Comparison of ENCODE assay signal across 10 cellular contexts in genomic region chr13:31159306-31159705, GRCh38. TPM values are rescaled to one million over a fixed set of nuclear protein-coding genes. Genes with fewer than 3 reads are reported as not detected.
DNase-seq lines count a peak whose midpoint lies in the region; ATAC-seq, FAIRE-seq and TF ChIP-seq lines count a peak whose summit lies in the region.
"Had no signal": no experiment of that assay in that cellular context is flagged by ENCODE, and none has a peak within 500 bp of the region (broad histone marks: within the 10 kb centered on the region; RNA-seq: fewer than 3 reads in every experiment).

No MANE protein-coding gene starts in this region.

- H2AFZ ChIP-seq in endothelial cell of umbilical vein (ENCODE audit: low read depth, low read length) = no peak overlapping the region
- no peak overlapping the region for H2AFZ ChIP-seq in smooth muscle cell (ENCODE audit: low read depth)

- WGBS in smooth muscle cell (ENCODE audit: low lambda C conversion rate) = 79% methylated on average over 4 of the region's 4 CpGs
- WGBS in small intestine, 3 donors = 62 to 78% (median 69%) methylated on average over 4 of the region's 4 CpGs

- dilution Hi-C loops in endothelial cell of umbilical vein (cut with MboI; ENCODE audit: extremely low pct_ligation_motif_present, low sequenced_read_pairs) = no loop called here

- intact Hi-C loops in activated naive CD4-positive, alpha-beta T cell treated with anti-CD3 and anti-CD28 coated beads for 36 hours (cut with micrococcal nuclease) = no loop called here
- intact Hi-C loops in endothelial cell of umbilical vein (cut with micrococcal nuclease) = no loop called here

- BruUV-seq in endothelial cell of umbilical vein (replicated peaks; lab: Mats Ljungman, UMichigan) = no TSS peak

- no peaks in the 10 kb centered on the region for H3K27me3 Mint-ChIP-seq in activated naive CD4-positive, alpha-beta T cell treated with anti-CD3 and anti-CD28 coated beads for 36 hours (ENCODE audit: low read depth)

- CTCF ChIA-PET in activated naive CD4-positive, alpha-beta T cell treated with anti-CD3 and anti-CD28 coated beads for 36 hours (lab: Charles Lee) = interaction anchor here (0.7 to 2.1 kb wide), 3 partner anchors 20 to 43 kb away, joined by 3 to 4 read pairs (median 4); no protein-coding TSS in a partner anchor
- CTCF ChIA-PET in endothelial cell of umbilical vein (lab: Charles Lee) = interaction anchor here (0.8 to 2.4 kb wide), 3 partner anchors 9 to 115 kb away, joined by 3 to 11 read pairs (median 10); no protein-coding TSS in a partner anchor

- H3K9me3 ChIP-seq in endothelial cell of umbilical vein (replicated peaks; ENCODE audit: control insufficient read depth, insufficient read depth, low read length) = no peaks in the 10 kb centered on the region
- H3K9me3 ChIP-seq in smooth muscle cell (replicated peaks; ENCODE audit: low read depth) = no peaks in the 10 kb centered on the region
- no peaks in the 10 kb centered on the region for H3K9me3 ChIP-seq in small intestine (ENCODE audit: control insufficient read depth, low read depth)

- H4K20me1 ChIP-seq in endothelial cell of umbilical vein (replicated peaks; ENCODE audit: control insufficient read depth, extremely low read depth, insufficient read depth, low read length) (no peaks in the 10 kb centered on the region), smooth muscle cell (ENCODE audit: low read depth) (peaks cover 17% of the 10 kb centered on the region)

- H3K4me1 ChIP-seq in endothelial cell of umbilical vein (ENCODE audit: control insufficient read depth, extremely low read depth, insufficient read depth, low read length) (peaks cover 24% of the 10 kb centered on the region), smooth muscle cell (ENCODE audit: low read depth) (peaks cover 20% of the 10 kb centered on the region), small intestine (ENCODE audit: control insufficient read depth in 2 of 2, insufficient read depth in 1 of 2, low read depth in 1 of 2, low read length in 1 of 2) (peaks cover 1 to 5% of the 10 kb centered on the region in 2 donors)

- DNase-seq in activated naive CD4-positive, alpha-beta T cell treated with anti-CD3 and anti-CD28 coated beads for 36 hours = peak; percentile 9
- DNase-seq in activated naive CD4-positive, alpha-beta T cell (lab: John Stamatoyannopoulos, UW) = no peak
- DNase-seq in SK-N-DZ (ENCODE audit: low spot score) (peak; percentile 58), endothelial cell of umbilical vein (ENCODE audit: low read depth, low spot score) (no peak), smooth muscle cell (lab: John Stamatoyannopoulos, UW; ENCODE audit: unreplicated experiment) (no peak), small intestine (no peak)
- DNase-seq: NCI-H226 had no signal

- H3K4me3 ChIP-seq in endothelial cell of umbilical vein (replicated peaks in 1 of 3; ENCODE audit: insufficient read depth in 1 of 3, low read depth in 1 of 3, low read length in 3 of 3) = peak overlapping the region in 1 of 3 experiments; percentile 99
- peak overlapping the region; percentile 81 for H3K4me3 ChIP-seq in smooth muscle cell
- H3K4me3 ChIP-seq in small intestine (ENCODE audit: low read depth in 1 of 2, low read length in 2 of 2) = peak overlapping the region in 1 of 2 donors; percentile 4

- H3K4me1 Mint-ChIP-seq in activated naive CD4-positive, alpha-beta T cell treated with anti-CD3 and anti-CD28 coated beads for 36 hours (ENCODE audit: low read depth) = peaks cover 33% of the 10 kb centered on the region

- ATAC-seq in GM18870 (IDR thresholded peaks at IDR 0.05; ENCODE audit: unreplicated experiment) (no peak), HG03378 (IDR thresholded peaks at IDR 0.05; ENCODE audit: unreplicated experiment) (no peak)

- H3K79me2 ChIP-seq in endothelial cell of umbilical vein (ENCODE audit: control insufficient read depth, insufficient read depth, low read length) = peaks cover 53% of the 10 kb centered on the region
- peaks cover 55% of the 10 kb centered on the region for H3K79me2 ChIP-seq in smooth muscle cell (ENCODE audit: low read depth)

- no peaks in the 10 kb centered on the region for H3K9me1 ChIP-seq in endothelial cell of umbilical vein (replicated peaks; ENCODE audit: control insufficient read depth, extremely low read depth, insufficient read depth, low read length)

- no peaks in the 10 kb centered on the region for H3F3A ChIP-seq in smooth muscle cell (ENCODE audit: low read depth)

- peak overlapping the region; percentile 96 for H3K4me3 Mint-ChIP-seq in activated naive CD4-positive, alpha-beta T cell treated with anti-CD3 and anti-CD28 coated beads for 36 hours

- no peak overlapping the region for H3K9ac ChIP-seq in endothelial cell of umbilical vein (replicated peaks; ENCODE audit: extremely low read depth, insufficient read depth, low read length)
- no peak overlapping the region for H3K9ac ChIP-seq in smooth muscle cell (ENCODE audit: low read depth)

- FAIRE-seq in endothelial cell of umbilical vein (lab: Jason Lieb, UNC) = no peak
- no peak for FAIRE-seq in small intestine (lab: Jason Lieb, UNC)
- FAIRE-seq: colon had no signal

- H3K9me3 Mint-ChIP-seq in activated naive CD4-positive, alpha-beta T cell treated with anti-CD3 and anti-CD28 coated beads for 36 hours = no peaks in the 10 kb centered on the region

- peaks cover 29% of the 10 kb centered on the region for H3K36me3 Mint-ChIP-seq in activated naive CD4-positive, alpha-beta T cell treated with anti-CD3 and anti-CD28 coated beads for 36 hours (ENCODE audit: low read depth)

- H3K4me2 ChIP-seq in endothelial cell of umbilical vein (ENCODE audit: insufficient read depth, low read length) (peak overlapping the region; percentile 100), smooth muscle cell (peak overlapping the region; percentile 96)

- TF ChIP-seq POLR2A in endothelial cell of umbilical vein (IDR thresholded peaks at IDR 0.05; ENCODE audit: low read depth, low read length) = no peak

- H3K36me3 ChIP-seq in endothelial cell of umbilical vein (ENCODE audit: control insufficient read depth in 2 of 2, extremely low read depth in 1 of 2, insufficient read depth in 2 of 2, low read length in 2 of 2) (peaks cover 0 to 10% of the 10 kb centered on the region in 2 experiments), smooth muscle cell (ENCODE audit: low read depth) (peaks cover 28% of the 10 kb centered on the region), small intestine (ENCODE audit: control insufficient read depth in 2 of 2, insufficient read depth in 2 of 2, low read length in 2 of 2) (no peaks in the 10 kb centered on the region)

- POLR2A ChIA-PET in endothelial cell of umbilical vein (lab: Charles Lee) = no interaction called here

- peak overlapping the region; percentile 39 for H3K27ac Mint-ChIP-seq in activated naive CD4-positive, alpha-beta T cell treated with anti-CD3 and anti-CD28 coated beads for 36 hours

- H3K27me3 ChIP-seq in endothelial cell of umbilical vein (ENCODE audit: control insufficient read depth in 2 of 2, insufficient read depth in 2 of 2, low read length in 2 of 2) (no peaks in the 10 kb centered on the region), smooth muscle cell (ENCODE audit: low read depth) (no peaks in the 10 kb centered on the region), small intestine (ENCODE audit: control insufficient read depth in 2 of 2, insufficient read depth in 2 of 2, low read length in 2 of 2) (no peaks in the 10 kb centered on the region)

- H3K27ac ChIP-seq in endothelial cell of umbilical vein (ENCODE audit: insufficient read depth, low read depth, low read length) (no peak overlapping the region), smooth muscle cell (ENCODE audit: low read depth) (no peak overlapping the region), small intestine (ENCODE audit: low read depth in 1 of 2, low read length in 1 of 2) (no peak overlapping the region)

- TF ChIP-seq CTCF in endothelial cell of umbilical vein (IDR thresholded peaks at IDR 0.05; ENCODE audit: extremely low read depth in 1 of 2, insufficient read depth in 1 of 2, low read depth in 1 of 2, low read length in 2 of 2) = no peak
- TF ChIP-seq CTCF in smooth muscle cell (IDR thresholded peaks at IDR 0.05; ENCODE audit: borderline replicate concordance, insufficient read depth, poor library complexity, severe bottlenecking) = no peak

TF ChIP-seq in endothelial cell of umbilical vein, 7 proteins besides CTCF, POLR2A, EP300 and RAD21 (continues in another document):
- TF ChIP-seq JUN (IDR thresholded peaks at IDR 0.05; ENCODE audit: borderline replicate concordance, insufficient read depth, insufficient read length, low read depth) = no peak

RNA-seq across cellular contexts. Expression of gene HSPH1, which starts 2.4 kb away (rescaled TPM):
- 100 to 1,000 TPM; 122 to 150 TPM for total RNA-seq in activated naive CD4-positive, alpha-beta T cell treated with anti-CD3 and anti-CD28 coated beads for 36 hours
- 97.4 and 97.5 TPM in 2 replicates for polyA plus RNA-seq in SK-N-DZ (2014; cell fraction: cytosol; rRNA removed)
- polyA plus RNA-seq in SK-N-DZ (2014; cell fraction: nucleus; rRNA removed) = 137 and 171 TPM in 2 replicates
- total RNA-seq in endothelial cell of umbilical vein = 98.1 and 124 TPM in 2 replicates
- 10.9 and 15.8 TPM in 2 replicates for polyA plus RNA-seq in endothelial cell of umbilical vein
- polyA plus RNA-seq in endothelial cell of umbilical vein (2011; cell fraction: cytosol; rRNA removed) = 32.8 and 33.1 TPM in 2 replicates
- polyA plus RNA-seq in endothelial cell of umbilical vein (2011; cell fraction: nucleus; rRNA removed) = 48.3 and 64.0 TPM in 2 replicates
- polyA plus RNA-seq in endothelial cell of umbilical vein (2012) = 112 and 183 TPM in 2 replicates
- 15.7 and 18.2 TPM in 2 replicates for polyA minus RNA-seq in endothelial cell of umbilical vein
- 33.0 TPM for polyA minus RNA-seq in endothelial cell of umbilical vein (2011; cell fraction: cytosol; rRNA and poly(A)+ RNA removed)
- polyA minus RNA-seq in endothelial cell of umbilical vein (2011; cell fraction: nucleus; rRNA and poly(A)+ RNA removed) = 21.7 and 29.5 TPM in 2 replicates
- 62.7 and 81.4 TPM in 2 replicates for total RNA-seq in smooth muscle cell
- 39.2 and 45.4 TPM in 2 replicates for polyA plus RNA-seq in smooth muscle cell
- polyA plus RNA-seq in small intestine = 10 to 100 TPM in 1 of 3 donors, 1 to 10 TPM in 2; 8.5 to 25.7 (median 8.9) TPM

RNA-seq across cellular contexts. Expression of gene B3GLCT, which starts 40.5 kb away (rescaled TPM):
- 1 to 10 TPM; 1.2 to 1.5 TPM for total RNA-seq in activated naive CD4-positive, alpha-beta T cell treated with anti-CD3 and anti-CD28 coated beads for 36 hours
- polyA plus RNA-seq in SK-N-DZ (2014; cell fraction: cytosol; rRNA removed) = 13.8 and 15.3 TPM in 2 replicates
- 9.0 and 11.3 TPM in 2 replicates for polyA plus RNA-seq in SK-N-DZ (2014; cell fraction: nucleus; rRNA removed)
- total RNA-seq in endothelial cell of umbilical vein = 13.9 and 14.6 TPM in 2 replicates
- polyA plus RNA-seq in endothelial cell of umbilical vein = 4.5 and 5.2 TPM in 2 replicates
- 5.3 and 5.4 TPM in 2 replicates for polyA plus RNA-seq in endothelial cell of umbilical vein (2011; cell fraction: cytosol; rRNA removed)
- 5.7 and 6.1 TPM in 2 replicates for polyA plus RNA-seq in endothelial cell of umbilical vein (2011; cell fraction: nucleus; rRNA removed)
- 8.0 and 9.7 TPM in 2 replicates for polyA plus RNA-seq in endothelial cell of umbilical vein (2012)
- polyA minus RNA-seq in endothelial cell of umbilical vein = 10.3 and 14.4 TPM in 2 replicates
- 3.3 TPM for polyA minus RNA-seq in endothelial cell of umbilical vein (2011; cell fraction: cytosol; rRNA and poly(A)+ RNA removed)
- 5.8 TPM in 2 replicates for polyA minus RNA-seq in endothelial cell of umbilical vein (2011; cell fraction: nucleus; rRNA and poly(A)+ RNA removed)
- 16.5 and 17.7 TPM in 2 replicates for total RNA-seq in smooth muscle cell
- polyA plus RNA-seq in smooth muscle cell = 8.0 and 8.8 TPM in 2 replicates
- 1 to 10 TPM; 1.6 to 2.1 (median 1.6) TPM for polyA plus RNA-seq in small intestine

Comparison
In these comparisons a context has a peak if more than half of its experiments do, and no peak if none do; other contexts are left out.
1. DNase-seq: peak in activated naive CD4-positive, alpha-beta T cell treated with anti-CD3 and anti-CD28 coated beads for 36 hours (single experiment) and SK-N-DZ (single experiment); none in activated naive CD4-positive, alpha-beta T cell (0 of 4), endothelial cell of umbilical vein (single experiment), smooth muscle cell (single experiment) and small intestine (single experiment).